8 cellular contexts compared by ENCODE assay signal in the genomic region with DNA sequence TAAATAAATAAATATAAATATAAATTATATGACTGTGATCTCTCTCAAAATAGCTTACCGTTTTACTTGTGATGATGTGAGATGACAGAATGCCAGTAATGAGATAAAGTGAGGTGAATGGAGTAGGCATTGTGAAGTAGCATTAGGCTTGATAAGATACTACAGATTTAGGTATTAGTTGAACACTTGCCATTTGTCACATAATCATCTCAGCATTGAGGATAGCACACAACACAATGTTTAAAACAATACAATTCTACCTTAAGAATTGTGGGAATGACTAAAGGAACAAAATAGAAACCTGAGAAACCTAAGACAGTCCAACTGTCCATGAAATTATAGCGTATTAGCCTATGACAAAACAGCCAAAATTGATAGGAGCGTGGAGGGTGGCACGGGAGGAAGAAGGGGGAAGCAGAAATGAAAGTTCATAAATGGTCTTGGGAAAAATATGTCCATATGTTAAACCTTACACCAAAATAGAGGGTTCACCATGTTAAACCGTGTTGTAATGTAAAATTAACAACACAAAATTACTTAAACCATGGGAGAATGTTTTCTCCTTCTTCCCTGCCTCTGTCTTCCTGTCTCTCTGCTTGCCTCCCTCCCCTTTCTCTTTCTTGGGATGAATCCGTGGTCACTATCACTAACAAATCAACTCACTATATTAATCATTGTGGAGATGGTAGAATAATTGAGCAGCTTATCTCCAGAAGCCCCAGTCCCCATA. TPM values are rescaled to one million over a fixed set of nuclear protein-coding genes. Genes with fewer than 3 reads are reported as not detected.
DNase-seq lines count a peak whose midpoint lies in the region; ATAC-seq and TF ChIP-seq lines count a peak whose summit lies in the region.

No MANE protein-coding gene starts in this region.

- POLR2A ChIA-PET in CD8-positive, alpha-beta memory T cell (lab: Charles Lee): interaction anchor here (0.6 to 4.8 kb wide), 6 partner anchors 8 to 70 kb away, joined by 4 to 42 read pairs (median 7); a partner anchor contains a TSS

- ATAC-seq in GM18511 (IDR thresholded peaks at IDR 0.05; ENCODE audit: unreplicated experiment): no peak

- H3K27ac Mint-ChIP-seq in CD8-positive, alpha-beta memory T cell: peak overlapping the region; percentile 90 to 99 (median 97)

- no peak overlapping the region for H4K5ac ChIP-seq in mesendoderm (ENCODE audit: low read length)

- H2AFZ ChIP-seq in Loucy (ENCODE audit: low read length): no peak overlapping the region

- H3K4me3 Mint-ChIP-seq in CD8-positive, alpha-beta memory T cell: peak overlapping the region; percentile 90 to 97 (median 94)

- DNase-seq in CD8-positive, alpha-beta memory T cell: no peak
- no peak for DNase-seq in brain microvascular endothelial cell
- DNase-seq in mesendoderm: no peak
- no peak for DNase-seq in NCI-H1436 treated with DMSO at 0.1 percent for 48 hours (lab: John Stamatoyannopoulos, UW)
- no peak for DNase-seq in ureter (ENCODE audit: low spot score)
- no peak for DNase-seq in activated effector memory CD4-positive, alpha-beta T cell treated with anti-CD3 and anti-CD28 coated beads, Interleukin-2, amount 50 U/mL, for 16 hours

- H3F3A ChIP-seq in Loucy (ENCODE audit: low read depth): peaks cover 9% of the 10 kb centered on the region

- no peaks in the 10 kb centered on the region for H3K79me2 ChIP-seq in Loucy (ENCODE audit: insufficient read depth, low read length)
- no peaks in the 10 kb centered on the region for H3K79me2 ChIP-seq in mesendoderm (ENCODE audit: control insufficient read depth, insufficient read depth, low read length)

- H3K18ac ChIP-seq in mesendoderm (ENCODE audit: low read length): no peak overlapping the region

- CTCF ChIA-PET in CD8-positive, alpha-beta memory T cell (lab: Charles Lee): interaction anchor here (0.9 kb wide), 1 partner anchor 22 kb away, joined by 3 read pairs; a partner anchor contains a TSS

- no peaks in the 10 kb centered on the region for H3K9me3 Mint-ChIP-seq in CD8-positive, alpha-beta memory T cell

- H3K4me3 ChIP-seq in CD8-positive, alpha-beta memory T cell (ENCODE audit: low read length): peak overlapping the region; percentile 92
- H3K4me3 ChIP-seq in Loucy (ENCODE audit: low read length, poor library complexity, severe bottlenecking): peak overlapping the region; percentile 78
- H3K4me3 ChIP-seq in brain microvascular endothelial cell (ENCODE audit: low read depth, low read length): peak overlapping the region; percentile 74
- peak overlapping the region; percentile 16 for H3K4me3 ChIP-seq in mesendoderm (ENCODE audit: low read length)

- no peaks in the 10 kb centered on the region for H3K9me2 ChIP-seq in Loucy (replicated peaks; ENCODE audit: low read depth, low read length)

- H3K9me3 ChIP-seq in CD8-positive, alpha-beta memory T cell (ENCODE audit: low read length): no peaks in the 10 kb centered on the region
- H3K9me3 ChIP-seq in Loucy (ENCODE audit: insufficient read depth, low read depth, low read length): no peaks in the 10 kb centered on the region

- H3K4me2 ChIP-seq in Loucy (ENCODE audit: low read depth, low read length, poor library complexity, severe bottlenecking): peak overlapping the region; percentile 95
- H3K4me2 ChIP-seq in mesendoderm (ENCODE audit: low read length): peak overlapping the region; percentile 85

- H3K36me3 ChIP-seq in CD8-positive, alpha-beta memory T cell (ENCODE audit: insufficient read depth, low read length): no peaks in the 10 kb centered on the region
- H3K36me3 ChIP-seq in Loucy (ENCODE audit: insufficient read depth, low read length) (no peaks in the 10 kb centered on the region), brain microvascular endothelial cell (replicated peaks) (no peaks in the 10 kb centered on the region), mesendoderm (ENCODE audit: control insufficient read depth, insufficient read depth, low read length) (no peaks in the 10 kb centered on the region)

- H3K56ac ChIP-seq in mesendoderm (ENCODE audit: low read length): peak overlapping the region; percentile 96

- peak overlapping the region; percentile 97 for H2BK15ac ChIP-seq in mesendoderm (replicated peaks; ENCODE audit: low read depth)

- H3K23ac ChIP-seq in mesendoderm (ENCODE audit: low read length): no peak overlapping the region

- no CpG with 5 or more reads among the region's 6 CpGs for WGBS in mesendoderm (ENCODE audit: extremely low coverage, insufficient coverage, low lambda C conversion rate)

- no peaks in the 10 kb centered on the region for H3K27me3 ChIP-seq in CD8-positive, alpha-beta memory T cell (ENCODE audit: insufficient read depth, low read length, poor library complexity, severe bottlenecking)
- no peaks in the 10 kb centered on the region for H3K27me3 ChIP-seq in Loucy (ENCODE audit: insufficient read depth, low read length, poor library complexity, severe bottlenecking)
- no peaks in the 10 kb centered on the region for H3K27me3 ChIP-seq in brain microvascular endothelial cell (replicated peaks)
- H3K27me3 ChIP-seq in mesendoderm (ENCODE audit: insufficient read depth, low read length, poor library complexity): no peaks in the 10 kb centered on the region

- H3K4me1 Mint-ChIP-seq in CD8-positive, alpha-beta memory T cell: peaks cover 17 to 30% (median 26%) of the 10 kb centered on the region in 3 donors

- in situ Hi-C loops in brain microvascular endothelial cell (cut with HindIII; ENCODE audit: low pct_ligation_motif_present, low sequenced_read_pairs): no loop called here

- peaks cover 6% of the 10 kb centered on the region for H4K20me1 ChIP-seq in Loucy (ENCODE audit: insufficient read depth, low read length, poor library complexity, severe bottlenecking)

- peak overlapping the region; percentile 96 for H3K27ac ChIP-seq in CD8-positive, alpha-beta memory T cell (ENCODE audit: low read depth, low read length)
- H3K27ac ChIP-seq in brain microvascular endothelial cell (peak overlapping the region; percentile 81), mesendoderm (ENCODE audit: low read depth, low read length) (peak overlapping the region; percentile 75)

- H3K79me1 ChIP-seq in mesendoderm (ENCODE audit: low read length): no peaks in the 10 kb centered on the region

- peaks cover 0 to 4% of the 10 kb centered on the region in 2 donors for H3K27me3 Mint-ChIP-seq in CD8-positive, alpha-beta memory T cell

- no peak for TF ChIP-seq CTCF in Loucy (conservative IDR thresholded peaks at IDR 0.05; ENCODE audit: low read length)
- no peak for TF ChIP-seq CTCF in brain microvascular endothelial cell (IDR thresholded peaks at IDR 0.05; ENCODE audit: low read depth, low read length, missing control alignments)

- peaks cover 9% of the 10 kb centered on the region for H3K4me1 ChIP-seq in CD8-positive, alpha-beta memory T cell (ENCODE audit: insufficient read depth, low read length)
- H3K4me1 ChIP-seq in Loucy (ENCODE audit: insufficient read depth, low read length, poor library complexity, severe bottlenecking) (peaks cover 25% of the 10 kb centered on the region), mesendoderm (ENCODE audit: control insufficient read depth, low read depth, low read length) (no peaks in the 10 kb centered on the region)

- H2BK120ac ChIP-seq in mesendoderm (ENCODE audit: low read depth, low read length): no peak overlapping the region

- no peak overlapping the region for H2AK5ac ChIP-seq in mesendoderm (ENCODE audit: low read length)

- peaks cover 0 to 19% (median 0%) of the 10 kb centered on the region in 3 donors for H3K36me3 Mint-ChIP-seq in CD8-positive, alpha-beta memory T cell

- H3K9ac ChIP-seq in Loucy (ENCODE audit: low read depth, low read length, poor library complexity, severe bottlenecking) (peak overlapping the region; percentile 93), mesendoderm (ENCODE audit: low read length) (peak overlapping the region; percentile 88)

- no peak overlapping the region for H4K8ac ChIP-seq in mesendoderm (ENCODE audit: low read depth, low read length)

- H2BK5ac ChIP-seq in mesendoderm (ENCODE audit: low read length): no peak overlapping the region

- H3K4ac ChIP-seq in mesendoderm (ENCODE audit: low read depth, low read length): peak overlapping the region; percentile 31

RNA-seq across cellular contexts. Expression of gene HFE, which starts 33.1 kb away (rescaled TPM):
- 1 to 10 TPM in 1 of 2 experiments, under 1 TPM in 1; 0.37 to 1.1 TPM for total RNA-seq in CD8-positive, alpha-beta memory T cell
- polyA plus RNA-seq in CD8-positive, alpha-beta memory T cell: 4.8 TPM
- polyA plus RNA-seq in mesendoderm (2013, experiment 1 of 2): 0.28 TPM
- 0.41 TPM for polyA plus RNA-seq in mesendoderm (2013, experiment 2 of 2)
- 14.8 TPM for total RNA-seq in ureter

Comparison
In these comparisons a context has a peak if more than half of its experiments do, and no peak if none do; other contexts are left out.
1. H3K4me3 ChIP-seq: peak in every context shown above with its lines; median percentile 92 in CD8-positive, alpha-beta memory T cell; 78 in Loucy; 74 in brain microvascular endothelial cell; 16 in mesendoderm.